Comparison of ENCODE assay signal across 9 cellular contexts in genomic region chr20:17538517-17539170, GRCh38. TPM values are rescaled to one million over a fixed set of nuclear protein-coding genes. Genes with fewer than 3 reads are reported as not detected.
DNase-seq lines count a peak whose midpoint lies in the region; ATAC-seq and TF ChIP-seq lines count a peak whose summit lies in the region.
"Had no signal": no experiment of that assay in that cellular context is flagged by ENCODE, and none has a peak within 500 bp of the region (broad histone marks: within the 10 kb centered on the region; RNA-seq: fewer than 3 reads in every experiment).

No MANE protein-coding gene starts in this region.

- peaks cover 69% of the 10 kb centered on the region for H3K4me1 Mint-ChIP-seq in chondrocyte (ENCODE audit: low read depth)

- DNase-seq in DMS53 treated with DMSO at 0.1 percent for 48 hours (lab: John Stamatoyannopoulos, UW; ENCODE audit: unreplicated experiment) (peak; percentile 69), chondrocyte (ENCODE audit: low spot score) (no peak), superior temporal gyrus (ENCODE audit: extremely low spot score) (no peak), SKM-1 (lab: John Stamatoyannopoulos, UW; ENCODE audit: unreplicated experiment) (no peak)

- peak; percentile 80 for ATAC-seq in GM19351 (IDR thresholded peaks at IDR 0.05; ENCODE audit: unreplicated experiment)
- peak; percentile 77 for ATAC-seq in HG03565 (IDR thresholded peaks at IDR 0.05; ENCODE audit: unreplicated experiment)
- no peak for ATAC-seq in HG02840 (IDR thresholded peaks at IDR 0.05; ENCODE audit: low FRiP score, unreplicated experiment)
- no peak for ATAC-seq in HG03457 (IDR thresholded peaks at IDR 0.05; ENCODE audit: unreplicated experiment)
- ATAC-seq: T-cell had no signal

- H3K27ac Mint-ChIP-seq in chondrocyte (ENCODE audit: unreplicated experiment): peak overlapping the region; percentile 59
- H3K27ac Mint-ChIP-seq: T-cell had no signal

- no peaks in the 10 kb centered on the region for H3K9me3 Mint-ChIP-seq in chondrocyte (ENCODE audit: low read depth)
- H3K9me3 Mint-ChIP-seq: T-cell had no signal

- H3K4me3 Mint-ChIP-seq in chondrocyte (ENCODE audit: unreplicated experiment): no peak overlapping the region
- H3K4me3 Mint-ChIP-seq: T-cell had no signal

- no peaks in the 10 kb centered on the region for H3K27me3 Mint-ChIP-seq in chondrocyte (ENCODE audit: low read depth)

- H3K36me3 Mint-ChIP-seq in chondrocyte (ENCODE audit: low read depth): no peaks in the 10 kb centered on the region
- H3K36me3 Mint-ChIP-seq: T-cell had no signal

- no peak for TF ChIP-seq CTCF in chondrocyte (IDR thresholded peaks at IDR 0.05)

RNA-seq across cellular contexts. Expression of gene BFSP1, which starts 7.5 kb away (rescaled TPM):
- 9.6 to 14.4 TPM (median 11.7 TPM) in 3 replicates for total RNA-seq in chondrocyte

RNA-seq across cellular contexts. Expression of gene DSTN, which starts 31.2 kb away (rescaled TPM):
- 878 to 1,290 TPM (median 1,265 TPM) in 3 replicates for total RNA-seq in chondrocyte

Comparison
In these comparisons a context has a peak if more than half of its experiments do, and no peak if none do; other contexts are left out.
1. ATAC-seq: peak in GM19351 (single experiment) and HG03565 (single experiment); none in HG02840 (single experiment) and HG03457 (single experiment).